10 cellular contexts compared by ENCODE assay signal in genomic region chr7:64541438-64542359, GRCh38. TPM values are rescaled to one million over a fixed set of nuclear protein-coding genes. Genes with fewer than 3 reads are reported as not detected.
DNase-seq lines count a peak whose midpoint lies in the region; ATAC-seq and TF ChIP-seq lines count a peak whose summit lies in the region.
"Had no signal": no experiment of that assay in that cellular context is flagged by ENCODE, and none has a peak within 500 bp of the region (broad histone marks: within the 10 kb centered on the region; RNA-seq: fewer than 3 reads in every experiment).

No MANE protein-coding gene starts in this region.

- H3K36me3 ChIP-seq in kidney epithelial cell (ENCODE audit: control insufficient read depth, insufficient read depth, low read length) (no peaks in the 10 kb centered on the region), upper lobe of right lung (peaks cover 26% of the 10 kb centered on the region)

- intact Hi-C loops in upper lobe of right lung (cut with DNase I), result no loop called here

- H3K27me3 ChIP-seq in kidney epithelial cell (ENCODE audit: control insufficient read depth, insufficient read depth, low read length) (no peaks in the 10 kb centered on the region), upper lobe of right lung (no peaks in the 10 kb centered on the region)

- TF ChIP-seq CTCF in AG10803 (conservative IDR thresholded peaks at IDR 0.05; ENCODE audit: low read length) (no peak), kidney epithelial cell (IDR thresholded peaks at IDR 0.05; ENCODE audit: insufficient read depth, low read length, poor library complexity, severe bottlenecking) (no peak), upper lobe of right lung (IDR thresholded peaks at IDR 0.05) (no peak)

- H3K4me1 ChIP-seq in upper lobe of right lung, result no peaks in the 10 kb centered on the region

- no peak overlapping the region for H3K27ac ChIP-seq in upper lobe of right lung

- ATAC-seq in upper lobe of right lung (no peak), GM18519 (IDR thresholded peaks at IDR 0.05; ENCODE audit: low FRiP score, unreplicated experiment) (no peak)

- peaks cover 6% of the 10 kb centered on the region for H3K9me3 ChIP-seq in upper lobe of right lung

- no peak overlapping the region for H3K4me3 ChIP-seq in AG10803 (ENCODE audit: low read length)
- H3K4me3 ChIP-seq in kidney epithelial cell (ENCODE audit: low read depth, low read length), result no peak overlapping the region
- no peak overlapping the region for H3K4me3 ChIP-seq in upper lobe of right lung

- DNase-seq in AG10803 (ENCODE audit: low read depth) (peak; percentile 66), LoVo (ENCODE audit: low spot score) (peak; percentile 14), astrocyte of the hippocampus (ENCODE audit: low read depth, low spot score) (peak; percentile 90), kidney epithelial cell (ENCODE audit: low read depth) (peak; percentile 55), upper lobe of right lung (no peak), Ammon's horn (ENCODE audit: low spot score) (no peak), cerebellar cortex (ENCODE audit: low spot score) (no peak)
- DNase-seq: activated CD4-positive, alpha-beta T cell treated with anti-CD3 and anti-CD28 coated beads for 1 hour; NCI-H2227 treated with DMSO at 0.1 percent for 48 hours had no signal

RNA-seq across cellular contexts. Expression of gene ZNF680, which starts 21.2 kb away (rescaled TPM):
- total RNA-seq in kidney epithelial cell, result 4.0 and 7.0 TPM in 2 replicates
- 17.3 TPM for total RNA-seq in upper lobe of right lung

Comparison
In these comparisons a context has a peak if more than half of its experiments do, and no peak if none do; other contexts are left out.
1. DNase-seq: peak in AG10803 (single experiment), LoVo (single experiment), astrocyte of the hippocampus (single experiment) and kidney epithelial cell (single experiment); none in upper lobe of right lung (single experiment), Ammon's horn (single experiment) and cerebellar cortex (single experiment).